24 cellular contexts compared by ENCODE assay signal in genomic region chr3:169630852-169631251, GRCh38.
"Had no signal": no experiment of that assay in that cellular context is flagged by ENCODE, and none has a peak within 500 bp of the region (broad histone marks: within the 10 kb centered on the region; RNA-seq: fewer than 3 reads in every experiment).

No MANE protein-coding gene starts in this region.

- H3K27ac Mint-ChIP-seq: mesothelial cell of epicardium, naive B cell had no signal

- H3K4me1 Mint-ChIP-seq: naive B cell had no signal

- H3K27me3 ChIP-seq: esophagus squamous epithelium, gastrocnemius medialis, heart right ventricle, left lung had no signal

- H3K9me3 ChIP-seq: esophagus squamous epithelium, gastrocnemius medialis, heart right ventricle, left lung, lower lobe of right lung, mucosa of descending colon had no signal

- ATAC-seq: esophagus mucosa, gastrocnemius medialis, heart right ventricle, left cardiac atrium, left lung, left ventricle myocardium superior, lower lobe of right lung, mucosa of descending colon had no signal

- H3K9me3 Mint-ChIP-seq: mesothelial cell of epicardium, naive B cell had no signal

- H3K36me3 ChIP-seq: esophagus squamous epithelium, gastrocnemius medialis, heart right ventricle, left lung, lower lobe of right lung had no signal

- H3K4me3 ChIP-seq: coronary artery, dorsolateral prefrontal cortex, esophagus squamous epithelium, gastrocnemius medialis, heart right ventricle, left lung, lower lobe of right lung, mucosa of descending colon had no signal

- H3K36me3 Mint-ChIP-seq: mesothelial cell of epicardium, naive B cell had no signal

- H3K4me3 Mint-ChIP-seq: mesothelial cell of epicardium, naive B cell had no signal

- DNase-seq: dermis blood vessel endothelial cell; dorsolateral prefrontal cortex; effector CD4-positive, alpha-beta T cell; effector memory CD4-positive, alpha-beta T cell; erythroblast; esophagus squamous epithelium; foreskin fibroblast; foreskin melanocyte; gastrocnemius medialis; glutamatergic neuron; head of caudate nucleus; heart right ventricle; hippocampal formation; left cardiac atrium; left lung; left ventricle myocardium superior; lower lobe of right lung; mesenchymal stem cell; mucosa of descending colon; naive B cell had no signal

- H3K4me1 ChIP-seq: gastrocnemius medialis had no signal

- H3K27ac ChIP-seq: coronary artery, dorsolateral prefrontal cortex, epithelial cell of prostate, esophagus squamous epithelium, heart right ventricle, left lung, lower lobe of right lung had no signal
